ENCODE assay signal across 14 cellular contexts in the genomic region with DNA sequence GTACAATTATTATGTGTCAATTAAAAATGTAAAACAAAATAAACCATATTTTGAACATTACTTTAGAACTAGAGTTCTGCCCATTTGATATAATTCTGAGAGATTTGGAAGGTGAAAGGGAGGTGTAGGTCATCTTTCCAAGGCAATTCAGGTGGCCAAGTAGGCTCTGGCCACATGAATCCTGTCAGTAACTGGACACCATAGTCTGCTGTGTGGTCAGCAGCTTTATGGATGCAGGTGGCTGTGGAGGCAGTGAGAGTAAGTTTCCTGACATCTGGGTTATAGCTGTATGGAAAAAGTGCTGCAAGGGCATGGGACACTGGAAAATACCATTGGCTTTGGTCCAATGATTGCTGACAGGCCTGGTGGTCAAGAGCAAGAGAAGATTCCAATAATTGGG.
"Had no signal": no experiment of that assay in that cellular context is flagged by ENCODE, and none has a peak within 500 bp of the region (broad histone marks: within the 10 kb centered on the region; RNA-seq: fewer than 3 reads in every experiment).

No MANE protein-coding gene starts in this region.

- H3K27me3 Mint-ChIP-seq: progenitor cell of endocrine pancreas, type B pancreatic cell had no signal

- H3K36me3 Mint-ChIP-seq: immature natural killer cell, type B pancreatic cell had no signal

- ATAC-seq: heart left ventricle, lower lobe of right lung, right cardiac atrium had no signal

- DNase-seq: activated CD4-positive, CD25-positive, alpha-beta regulatory T cell; activated CD8-positive, alpha-beta memory T cell treated with anti-CD3 and anti-CD28 coated beads, Interleukin-2, amount 50 U/mL, for 4 hours; activated effector memory CD4-positive, alpha-beta T cell treated with anti-CD3 and anti-CD28 coated beads, Interleukin-2, amount 50 U/mL, for 16 hours; heart left ventricle; immature natural killer cell; lower lobe of right lung; nephron progenitor cell; right cardiac atrium; stimulated activated CD4-positive, alpha-beta T cell treated with anti-CD3 and anti-CD28 coated beads, Interleukin-15, amount 100 ng/mL, for 24 hours; stimulated activated CD4-positive, alpha-beta T cell treated with anti-CD3 and anti-CD28 coated beads, Interleukin-4, amount 100 ng/mL, for 1 hour; stimulated activated naive CD4-positive, alpha-beta T cell treated with Interleukin-2 at 50 U/mL for 16 hours had no signal

- H3K27ac Mint-ChIP-seq: dendritic cell treated with granulocyte-macrophage colony-stimulating factor and Interleukin-4, amounts not matched to agents 40 ng/mL and 50 ng/mL, for 4 days; immature natural killer cell; nephron progenitor cell; progenitor cell of endocrine pancreas; type B pancreatic cell had no signal

- H3K4me3 Mint-ChIP-seq: dendritic cell treated with granulocyte-macrophage colony-stimulating factor and Interleukin-4, amounts not matched to agents 40 ng/mL and 50 ng/mL, for 4 days; immature natural killer cell; nephron progenitor cell; type B pancreatic cell had no signal

- H3K9me3 Mint-ChIP-seq: dendritic cell treated with granulocyte-macrophage colony-stimulating factor and Interleukin-4, amounts not matched to agents 40 ng/mL and 50 ng/mL, for 4 days had no signal

- H3K4me1 Mint-ChIP-seq: immature natural killer cell had no signal
